In the genomic region with DNA sequence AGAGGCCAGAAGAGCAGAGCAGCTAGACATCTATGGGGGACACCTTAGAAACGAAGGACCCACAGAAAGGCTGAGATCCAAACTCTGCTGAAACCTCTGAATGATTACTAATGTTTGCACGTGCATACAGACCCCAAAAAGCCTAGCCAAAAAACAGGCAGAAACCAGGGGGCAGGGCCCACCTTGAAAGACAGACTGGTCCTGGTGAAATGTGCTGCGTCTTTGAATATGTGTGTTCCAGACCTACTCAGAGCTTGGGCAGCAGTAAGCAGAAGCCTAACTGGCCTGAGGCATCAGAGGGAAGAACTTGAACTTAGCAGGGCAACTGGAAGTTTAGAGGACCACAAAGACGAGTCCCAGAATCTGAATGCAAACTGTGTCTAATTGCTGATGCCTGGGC, we compare ENCODE assay signal across 6 cellular contexts.
"Had no signal": no experiment of that assay in that cellular context is flagged by ENCODE, and none has a peak within 500 bp of the region (broad histone marks: within the 10 kb centered on the region; RNA-seq: fewer than 3 reads in every experiment).

No MANE protein-coding gene starts in this region.

- H3K4me3 ChIP-seq: K562 had no signal

- H3K36me3 Mint-ChIP-seq: IgD-negative memory B cell had no signal

- DNase-seq: IMR-90, KBM-7, KG1 had no signal

- H3K27ac ChIP-seq: HL-60 had no signal

- H3K4me3 Mint-ChIP-seq: IgD-negative memory B cell had no signal

- H3K27ac Mint-ChIP-seq: IgD-negative memory B cell had no signal

- H3K4me1 Mint-ChIP-seq: IgD-negative memory B cell had no signal
